In genomic region chr14:99047436-99048110, GRCh38 we compare ENCODE assay signal across 22 cellular contexts.
DNase-seq lines count a peak whose midpoint lies in the region; ATAC-seq and TF ChIP-seq lines count a peak whose summit lies in the region.
"Had no signal": no experiment of that assay in that cellular context is flagged by ENCODE, and none has a peak within 500 bp of the region (broad histone marks: within the 10 kb centered on the region; RNA-seq: fewer than 3 reads in every experiment).

No MANE protein-coding gene starts in this region.

- H3K14ac ChIP-seq in mesenchymal stem cell (ENCODE audit: low read length in 2 of 2) = no peak overlapping the region

- H4K20me1 ChIP-seq in mammary epithelial cell (ENCODE audit: insufficient read depth, low read length) = no peaks in the 10 kb centered on the region

- peaks cover 18% of the 10 kb centered on the region for H3K9me3 Mint-ChIP-seq in neural crest cell

- no peak overlapping the region for H3K23ac ChIP-seq in mesenchymal stem cell (ENCODE audit: low read length in 2 of 2)

- no peaks in the 10 kb centered on the region for H3K79me1 ChIP-seq in mesenchymal stem cell (replicated peaks; ENCODE audit: low read length, poor library complexity, severe bottlenecking)

- no peak overlapping the region for H3K27ac ChIP-seq in mammary epithelial cell (ENCODE audit: insufficient read depth, low read depth, low read length)
- no peak overlapping the region for H3K27ac ChIP-seq in substantia nigra (ENCODE audit: low read depth, low read length, poor library complexity, severe bottlenecking)
- no peak overlapping the region for H3K27ac ChIP-seq in mesenchymal stem cell (ENCODE audit: low read length, poor library complexity, severe bottlenecking)
- H3K27ac ChIP-seq: adrenal gland, cardiac muscle cell, lower lobe of right lung, neutrophil, VCaP had no signal

- peaks cover 34% of the 10 kb centered on the region for H3K4me1 Mint-ChIP-seq in neural crest cell
- H3K4me1 Mint-ChIP-seq: activated CD4-positive, alpha-beta T cell treated with anti-CD3 and anti-CD28 coated beads, Interleukin-2, amount 10 ng/mL, durations not matched to agents 24 days and 14 days had no signal

- dilution Hi-C loops in mammary epithelial cell (cut with HindIII; ENCODE audit: low sequenced_read_pairs) = no loop called here

- H4K91ac ChIP-seq in mesenchymal stem cell (ENCODE audit: low read length) = no peak overlapping the region

- no peak overlapping the region for H3K4me3 ChIP-seq in HAP-1
- no peak overlapping the region for H3K4me3 ChIP-seq in mammary epithelial cell (replicated peaks in 1 of 3; ENCODE audit: insufficient read depth in 1 of 3, low read depth in 2 of 3, low read length in 3 of 3)
- no peak overlapping the region for H3K4me3 ChIP-seq in mesenchymal stem cell (ENCODE audit: insufficient read depth in 1 of 2, low read depth in 1 of 2, low read length in 2 of 2)
- H3K4me3 ChIP-seq: adrenal gland, cardiac muscle cell, lower lobe of right lung had no signal

- H2BK12ac ChIP-seq in mesenchymal stem cell (ENCODE audit: low read length in 2 of 2) = no peak overlapping the region

- peak overlapping the region; percentile 29 for H3K4me3 Mint-ChIP-seq in neural crest cell
- H3K4me3 Mint-ChIP-seq: activated CD4-positive, alpha-beta T cell treated with anti-CD3 and anti-CD28 coated beads, Interleukin-2, amount 10 ng/mL, durations not matched to agents 24 days and 14 days; T-helper 2 cell treated with Interferon-gamma antibody and Interleukin-4, amounts not matched to agents 5 μg/mL and 100 μg/mL, for 36 hours had no signal

- H2BK15ac ChIP-seq in mesenchymal stem cell (ENCODE audit: low read depth, poor library complexity, severe bottlenecking) = no peak overlapping the region

- peaks cover 14% of the 10 kb centered on the region for H3K36me3 Mint-ChIP-seq in neural crest cell (ENCODE audit: low read depth)

- H3K4me1 ChIP-seq in HAP-1 (peaks cover 15% of the 10 kb centered on the region), mammary epithelial cell (ENCODE audit: insufficient read depth, low read length) (peaks cover 7% of the 10 kb centered on the region), mesenchymal stem cell (ENCODE audit: control insufficient read depth, insufficient read depth, low read depth, low read length) (no peaks in the 10 kb centered on the region)
- H3K4me1 ChIP-seq: adrenal gland, lower lobe of right lung had no signal

- no peaks in the 10 kb centered on the region for H3K27me3 ChIP-seq in HAP-1 (ENCODE audit: low read depth)
- H3K27me3 ChIP-seq in mammary epithelial cell (ENCODE audit: insufficient read depth, low read length) = no peaks in the 10 kb centered on the region
- H3K27me3 ChIP-seq in mesenchymal stem cell (ENCODE audit: control insufficient read depth in 1 of 2, insufficient read depth in 1 of 2, low read length in 2 of 2) = peaks cover 0 to 7% of the 10 kb centered on the region in 2 experiments
- H3K27me3 ChIP-seq: adrenal gland, cardiac muscle cell, neutrophil had no signal

- no peak overlapping the region for H3K18ac ChIP-seq in mesenchymal stem cell (ENCODE audit: low read depth in 1 of 2, low read length in 2 of 2)

- no peak overlapping the region for H2BK120ac ChIP-seq in mesenchymal stem cell (ENCODE audit: low read depth, low read length)

- TF ChIP-seq CTCF in mammary epithelial cell (conservative IDR thresholded peaks at IDR 0.05 in 1 of 2, IDR thresholded peaks at IDR 0.05 in 1 of 2; ENCODE audit: extremely low read depth in 1 of 2, insufficient read depth in 1 of 2, low read depth in 1 of 2, low read length in 2 of 2) (no peak), neural crest cell (conservative IDR thresholded peaks at IDR 0.05) (no peak)

- no peaks in the 10 kb centered on the region for H3K36me3 ChIP-seq in HAP-1 (replicated peaks)
- no peaks in the 10 kb centered on the region for H3K36me3 ChIP-seq in mammary epithelial cell (ENCODE audit: insufficient read depth, low read length)
- peaks cover 0 to 2% of the 10 kb centered on the region in 2 experiments for H3K36me3 ChIP-seq in mesenchymal stem cell (ENCODE audit: control insufficient read depth in 1 of 2, insufficient read depth in 2 of 2, low read depth in 1 of 2, low read length in 2 of 2)
- H3K36me3 ChIP-seq: adrenal gland, cardiac muscle cell, lower lobe of right lung, neutrophil had no signal

- in situ Hi-C loops in HAP-1 (cut with MboI; ENCODE audit: low sequenced_read_pairs) = no loop called here
- in situ Hi-C loops in mammary epithelial cell (cut with MboI; ENCODE audit: low sequenced_read_pairs in 2 of 2) = no loop called here

- H2BK5ac ChIP-seq in mesenchymal stem cell (ENCODE audit: low read depth, low read length, poor library complexity, severe bottlenecking) = no peak overlapping the region

- H3K4me2 ChIP-seq in mammary epithelial cell (ENCODE audit: insufficient read depth, low read depth, low read length) (no peak overlapping the region), mesenchymal stem cell (ENCODE audit: low read length, poor library complexity, severe bottlenecking) (no peak overlapping the region)

- intact Hi-C loops in mammary epithelial cell (cut with micrococcal nuclease) = no loop called here

- peak; percentile 10 for DNase-seq in AG08395 (ENCODE audit: low spot score)
- peak; percentile 38 for DNase-seq in HAP-1 (ENCODE audit: low spot score in 2 of 2)
- peak; percentile 40 for DNase-seq in mammary epithelial cell
- no peak for DNase-seq in neural crest cell (ENCODE audit: low read depth, low spot score)
- DNase-seq in substantia nigra (lab: John Stamatoyannopoulos, UW) = no peak
- no peak for DNase-seq in mesenchymal stem cell
- DNase-seq in left lobe of liver (ENCODE audit: low spot score) = no peak
- DNase-seq: ACHN; activated CD4-positive, alpha-beta T cell treated with anti-CD3 and anti-CD28 coated beads, Interleukin-2, amount 10 ng/mL, durations not matched to agents 24 days and 14 days; activated CD8-positive, alpha-beta memory T cell treated with anti-CD3 and anti-CD28 coated beads, Interleukin-2, amount 50 U/mL, for 4 hours; adrenal gland; C1 segment of cervical spinal cord; lower lobe of right lung; NCI-H1105 treated with DMSO at 0.1 percent for 48 hours; NCI-H2081; NCI-H345; NCI-H774 had no signal

- BruUV-seq in mammary epithelial cell (replicated peaks; lab: Mats Ljungman, UMichigan) = no TSS peak

- H3K27me3 Mint-ChIP-seq in neural crest cell (ENCODE audit: low read depth) = peaks cover 86% of the 10 kb centered on the region

- H3K79me2 ChIP-seq in mammary epithelial cell (ENCODE audit: insufficient read depth, low read length) = no peaks in the 10 kb centered on the region

- 26% methylated on average over 15 of the region's 15 CpGs for WGBS in mammary epithelial cell (ENCODE audit: low coverage, missing lambda C conversion rate)
- WGBS in mesenchymal stem cell = 81% methylated on average over 13 of the region's 15 CpGs

- H3K27ac Mint-ChIP-seq in neural crest cell (ENCODE audit: unreplicated experiment) = peak overlapping the region; percentile 53
- H3K27ac Mint-ChIP-seq: activated CD4-positive, alpha-beta T cell treated with anti-CD3 and anti-CD28 coated beads, Interleukin-2, amount 10 ng/mL, durations not matched to agents 24 days and 14 days; progenitor cell of endocrine pancreas; T-helper 2 cell treated with Interferon-gamma antibody and Interleukin-4, amounts not matched to agents 5 μg/mL and 100 μg/mL, for 36 hours had no signal

- H3K9me3 ChIP-seq in HAP-1 = no peaks in the 10 kb centered on the region
- no peaks in the 10 kb centered on the region for H3K9me3 ChIP-seq in mammary epithelial cell (replicated peaks; ENCODE audit: insufficient read depth, low read length)
- peaks cover 18% of the 10 kb centered on the region for H3K9me3 ChIP-seq in mesenchymal stem cell (ENCODE audit: control insufficient read depth, low read length)
- H3K9me3 ChIP-seq: adrenal gland, neutrophil had no signal

- H3K4ac ChIP-seq in mesenchymal stem cell (ENCODE audit: low read depth in 1 of 2, low read length in 2 of 2) = no peak overlapping the region

- H3K9ac ChIP-seq in mammary epithelial cell (ENCODE audit: insufficient read depth, low read length) (no peak overlapping the region), mesenchymal stem cell (ENCODE audit: low read length) (no peak overlapping the region)

- H2AFZ ChIP-seq in mammary epithelial cell (ENCODE audit: low read depth, low read length) (peak overlapping the region; percentile 62), mesenchymal stem cell (ENCODE audit: low read depth, low read length) (no peak overlapping the region)

- H4K8ac ChIP-seq in mesenchymal stem cell (ENCODE audit: low read length) = no peak overlapping the region

- ATAC-seq in left lobe of liver = no peak
- ATAC-seq: lower lobe of right lung had no signal

- CTCF ChIA-PET in mammary epithelial cell (lab: Charles Lee; ENCODE audit: low non-redundant PET) = no interaction called here

- H2AK5ac ChIP-seq in mesenchymal stem cell (ENCODE audit: low read length, severe bottlenecking) = no peak overlapping the region

Comparison
In these comparisons a context has a peak if more than half of its experiments do, and no peak if none do; other contexts are left out.
1. DNase-seq: peak in AG08395 (single experiment), HAP-1 (2 of 2) and mammary epithelial cell (single experiment); none in neural crest cell (single experiment), substantia nigra (0 of 49), mesenchymal stem cell (single experiment) and left lobe of liver (single experiment).